Comparison of ENCODE assay signal across 15 cellular contexts in the genomic region with DNA sequence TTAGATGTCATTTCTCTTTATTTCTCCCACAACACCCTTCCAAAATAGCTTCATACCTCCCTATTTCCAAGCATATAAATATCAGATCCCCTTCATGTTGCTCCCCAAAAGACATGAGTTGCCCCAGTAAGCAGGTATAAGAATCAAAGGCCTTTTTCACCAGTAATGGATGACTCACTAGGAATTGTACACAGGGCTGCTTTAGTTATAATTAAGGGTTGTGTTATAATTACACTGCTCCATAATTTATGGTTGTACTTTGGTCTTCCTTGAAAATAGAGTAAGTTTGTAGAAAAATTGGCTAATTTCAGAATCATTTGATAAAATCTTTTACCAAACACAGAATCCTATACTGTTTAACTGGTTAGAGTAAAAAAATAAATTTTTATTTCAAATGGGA. TPM values are rescaled to one million over a fixed set of nuclear protein-coding genes. Genes with fewer than 3 reads are reported as not detected.
DNase-seq lines count a peak whose midpoint lies in the region; ATAC-seq and TF ChIP-seq lines count a peak whose summit lies in the region.
"Had no signal": no experiment of that assay in that cellular context is flagged by ENCODE, and none has a peak within 500 bp of the region (broad histone marks: within the 10 kb centered on the region; RNA-seq: fewer than 3 reads in every experiment).

No MANE protein-coding gene starts in this region.

- no peaks in the 10 kb centered on the region for H3K9me3 ChIP-seq in ascending aorta
- H3K9me3 ChIP-seq: Caco-2, HAP-1 had no signal

- DNase-seq in NOMO-1 treated with DMSO at 0.1 percent for 48 hours (lab: John Stamatoyannopoulos, UW; ENCODE audit: unreplicated experiment) (peak; percentile 13), NOMO-1 (lab: John Stamatoyannopoulos, UW; ENCODE audit: unreplicated experiment in 2 of 2) (no peak), NCI-H146 (lab: John Stamatoyannopoulos, UW) (peak; percentile 61), left colon (no peak), cardiac septum (ENCODE audit: low spot score) (no peak), hepatic stellate cell (ENCODE audit: low spot score) (no peak), ascending aorta (ENCODE audit: low spot score in 2 of 2) (no peak)
- DNase-seq: ACHN; Caco-2; CD4-positive, alpha-beta T cell; GDM1; GM23248; IMR-90 had no signal

- H3K4me3 ChIP-seq in ascending aorta = no peak overlapping the region
- H3K4me3 ChIP-seq: GM23248, HAP-1 had no signal

- no peak for TF ChIP-seq CTCF in ascending aorta (IDR thresholded peaks at IDR 0.05)

- intact Hi-C loops in left colon (cut with DNase I, micrococcal nuclease) = no loop called here
- intact Hi-C loops in cardiac septum (cut with DNase I) = no loop called here
- intact Hi-C loops in ascending aorta (cut with DNase I) = loop anchor here (10.0 kb wide), 1 partner anchor 61 kb away; no protein-coding TSS in a partner anchor

- no peaks in the 10 kb centered on the region for H3K36me3 ChIP-seq in ascending aorta
- H3K36me3 ChIP-seq: HAP-1 had no signal

- peak; percentile 47 for ATAC-seq in left colon

- H3K27ac ChIP-seq in ascending aorta = no peak overlapping the region
- H3K27ac ChIP-seq: C4-2B, GM23248 had no signal

- H3K4me1 ChIP-seq in ascending aorta = no peaks in the 10 kb centered on the region
- H3K4me1 ChIP-seq: Caco-2, HAP-1 had no signal

- no peaks in the 10 kb centered on the region for H3K27me3 ChIP-seq in ascending aorta

RNA-seq across cellular contexts. Expression of a gene that starts 8.8 kb away (rescaled TPM):
- total RNA-seq in left colon (under 1 TPM in 1 of 2 donors, not detected in 1; 0.14 TPM), cardiac septum (0.75 TPM), ascending aorta (not detected)
- total RNA-seq: CD4-positive, alpha-beta T cell; GM23248; IMR-90 had no signal

Comparison
In these comparisons a context has a peak if more than half of its experiments do, and no peak if none do; other contexts are left out.
1. DNase-seq: peak in NOMO-1 treated with DMSO at 0.1 percent for 48 hours (single experiment) and NCI-H146 (single experiment); none in NOMO-1 (0 of 2), left colon (0 of 2), cardiac septum (single experiment), hepatic stellate cell (single experiment) and ascending aorta (0 of 2).